In the genomic region with DNA sequence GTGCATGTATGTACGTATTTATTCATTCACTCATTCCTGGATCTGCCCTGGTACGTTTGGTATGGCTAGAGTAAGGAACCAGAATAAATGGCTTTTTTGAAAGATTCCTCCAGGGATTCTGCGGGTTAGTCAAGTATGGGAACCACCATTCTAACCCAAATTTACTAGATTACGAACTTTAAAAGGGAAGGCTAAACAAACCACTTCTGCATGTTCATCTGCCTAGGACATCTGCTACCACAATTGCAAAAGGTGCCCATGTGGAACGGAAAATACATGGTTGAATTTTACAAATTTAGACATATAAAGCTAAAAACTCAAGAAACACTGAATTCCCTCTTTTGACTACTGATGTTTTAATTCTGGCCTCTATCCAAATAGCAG, we compare ENCODE assay signal across 9 cellular contexts. TPM values are rescaled to one million over a fixed set of nuclear protein-coding genes. Genes with fewer than 3 reads are reported as not detected.
A peak's percentile ranks its signal among the peaks of the same experiment; 100 is the strongest.
DNase-seq lines count a peak whose midpoint lies in the region; ATAC-seq and TF ChIP-seq lines count a peak whose summit lies in the region.
"Had no signal": no experiment of that assay in that cellular context is flagged by ENCODE, and none has a peak within 500 bp of the region (broad histone marks: within the 10 kb centered on the region; RNA-seq: fewer than 3 reads in every experiment).

No MANE protein-coding gene starts in this region.

- H3K27ac Mint-ChIP-seq in activated naive CD8-positive, alpha-beta T cell: peak overlapping the region; percentile 94

- DNase-seq in SKM-1 treated with dmso at 0.1 percent for 144 hours (lab: John Stamatoyannopoulos, UW; ENCODE audit: unreplicated experiment): peak; percentile 60
- DNase-seq in SKM-1 (lab: John Stamatoyannopoulos, UW; ENCODE audit: unreplicated experiment): no peak
- no peak for DNase-seq in NCI-H748 (lab: John Stamatoyannopoulos, UW; ENCODE audit: unreplicated experiment)
- no peak for DNase-seq in SK-N-SH

- H3K36me3 ChIP-seq in KOPT-K1 (ENCODE audit: insufficient read depth, low read length) (no peaks in the 10 kb centered on the region), SK-N-SH (replicated peaks in 1 of 2; ENCODE audit: control insufficient read depth in 1 of 2, insufficient read depth in 2 of 2, low read length in 1 of 2) (no peaks in the 10 kb centered on the region)
- H3K36me3 ChIP-seq: heart left ventricle had no signal

- no peak for TF ChIP-seq CTCF in SK-N-SH (IDR thresholded peaks at IDR 0.05)

- no peaks in the 10 kb centered on the region for H3K9me2 ChIP-seq in SK-N-SH

- no peak overlapping the region for H3K9ac ChIP-seq in SK-N-SH

- peaks cover 24% of the 10 kb centered on the region; the same call in 1 of the 2 replicates for H4K20me1 ChIP-seq in SK-N-SH (ENCODE audit: insufficient read depth)

- no peak overlapping the region for H3K4me2 ChIP-seq in SK-N-SH

- POLR2A ChIA-PET in SK-N-SH (lab: Yijun Ruan, JAX): no interaction called here

- H3K36me3 Mint-ChIP-seq in activated naive CD8-positive, alpha-beta T cell: peaks cover 11% of the 10 kb centered on the region

- H3K4me3 Mint-ChIP-seq in activated naive CD8-positive, alpha-beta T cell: peak overlapping the region; percentile 75

- H3K4me1 Mint-ChIP-seq in activated naive CD8-positive, alpha-beta T cell (ENCODE audit: low read depth): peaks cover 84% of the 10 kb centered on the region

- H3K27ac ChIP-seq in KOPT-K1 (ENCODE audit: low read depth, low read length, poor library complexity, severe bottlenecking) (peak overlapping the region; percentile 55), skin epidermis (peak overlapping the region in 11 of 21 experiments; percentile 42 to 89 (median 70)), SK-N-SH (ENCODE audit: low read depth in 2 of 2, low read length in 1 of 2) (peak overlapping the region in 1 of 2 experiments; percentile 2; a peak in 1 of 4 replicates)

- no peak for ATAC-seq in GM18505 (IDR thresholded peaks at IDR 0.05; ENCODE audit: unreplicated experiment)

- no peaks in the 10 kb centered on the region for H3K9me3 Mint-ChIP-seq in activated naive CD8-positive, alpha-beta T cell (ENCODE audit: low read depth)

- H3K27me3 Mint-ChIP-seq in activated naive CD8-positive, alpha-beta T cell: no peaks in the 10 kb centered on the region

- H3K9me3 ChIP-seq in KOPT-K1 (ENCODE audit: insufficient read depth, low read length, poor library complexity, severe bottlenecking) (no peaks in the 10 kb centered on the region), SK-N-SH (no peaks in the 10 kb centered on the region)

- TF ChIP-seq EP300 in SK-N-SH (IDR thresholded peaks at IDR 0.05; ENCODE audit: borderline replicate concordance in 1 of 2, low read depth in 1 of 2, low read length in 1 of 2): no peak

- no peak for TF ChIP-seq RAD21 in SK-N-SH (IDR thresholded peaks at IDR 0.05; ENCODE audit: low read length)

- 96% methylated on average over 5 of the region's 5 CpGs for WGBS in SK-N-SH (ENCODE audit: low lambda C conversion rate)

- peaks cover 11 to 28% of the 10 kb centered on the region in 2 experiments for H3K4me1 ChIP-seq in SK-N-SH (ENCODE audit: control insufficient read depth in 1 of 2, insufficient read depth in 2 of 2, low read depth in 1 of 2, low read length in 1 of 2)

- no peak for TF ChIP-seq POLR2A in GM18505 (IDR thresholded peaks at IDR 0.05; ENCODE audit: borderline replicate concordance, extremely low read depth, insufficient read depth, insufficient read length)

- peaks cover 13% of the 10 kb centered on the region for H3F3A ChIP-seq in SK-N-SH (replicated peaks; ENCODE audit: insufficient read depth)

- CTCF ChIA-PET in SK-N-SH (lab: Yijun Ruan, JAX): interaction anchor here (1.4 to 2.1 kb wide), 2 partner anchors 10 to 48 kb away, joined by 4 to 10 read pairs; no protein-coding TSS in a partner anchor

- no peaks in the 10 kb centered on the region for H3K27me3 ChIP-seq in SK-N-SH (ENCODE audit: insufficient read depth)
- H3K27me3 ChIP-seq: heart left ventricle had no signal

- H3K79me2 ChIP-seq in SK-N-SH (ENCODE audit: insufficient read depth): peaks cover 89% of the 10 kb centered on the region

- H2AFZ ChIP-seq in SK-N-SH (ENCODE audit: low read depth): no peak overlapping the region

- H3K4me3 ChIP-seq in skin epidermis (no peak overlapping the region), SK-N-SH (ENCODE audit: low read depth in 2 of 2, low read length in 1 of 2) (no peak overlapping the region)

TF ChIP-seq in SK-N-SH, 30 proteins besides CTCF, POLR2A, EP300 and RAD21 (continues in another document):
- TF ChIP-seq GABPA (IDR thresholded peaks at IDR 0.05; ENCODE audit: low read depth) (no peak), RCOR1 (IDR thresholded peaks at IDR 0.05; ENCODE audit: low read length) (no peak), REST (IDR thresholded peaks at IDR 0.05; ENCODE audit: low read depth, low read length) (no peak), POLR2AphosphoS5 (IDR thresholded peaks at IDR 0.05; ENCODE audit: low read depth, low read length) (no peak), TCF12 (IDR thresholded peaks at IDR 0.05) (no peak), RFX5 (IDR thresholded peaks at IDR 0.05; ENCODE audit: low read length) (no peak), USF2 (IDR thresholded peaks at IDR 0.05; ENCODE audit: borderline replicate concordance, low read depth, low read length) (no peak), TAF1 (IDR thresholded peaks at IDR 0.05; ENCODE audit: borderline replicate concordance, low read depth, low read length) (no peak)
- TF ChIP-seq, protein P1, sequence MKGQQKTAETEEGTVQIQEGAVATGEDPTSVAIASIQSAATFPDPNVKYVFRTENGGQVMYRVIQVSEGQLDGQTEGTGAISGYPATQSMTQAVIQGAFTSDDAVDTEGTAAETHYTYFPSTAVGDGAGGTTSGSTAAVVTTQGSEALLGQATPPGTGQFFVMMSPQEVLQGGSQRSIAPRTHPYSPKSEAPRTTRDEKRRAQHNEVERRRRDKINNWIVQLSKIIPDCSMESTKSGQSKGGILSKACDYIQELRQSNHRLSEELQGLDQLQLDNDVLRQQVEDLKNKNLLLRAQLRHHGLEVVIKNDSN (IDR thresholded peaks at IDR 0.05; ENCODE audit: borderline replicate concordance, low read depth): no peak
- TF ChIP-seq, protein P2, sequence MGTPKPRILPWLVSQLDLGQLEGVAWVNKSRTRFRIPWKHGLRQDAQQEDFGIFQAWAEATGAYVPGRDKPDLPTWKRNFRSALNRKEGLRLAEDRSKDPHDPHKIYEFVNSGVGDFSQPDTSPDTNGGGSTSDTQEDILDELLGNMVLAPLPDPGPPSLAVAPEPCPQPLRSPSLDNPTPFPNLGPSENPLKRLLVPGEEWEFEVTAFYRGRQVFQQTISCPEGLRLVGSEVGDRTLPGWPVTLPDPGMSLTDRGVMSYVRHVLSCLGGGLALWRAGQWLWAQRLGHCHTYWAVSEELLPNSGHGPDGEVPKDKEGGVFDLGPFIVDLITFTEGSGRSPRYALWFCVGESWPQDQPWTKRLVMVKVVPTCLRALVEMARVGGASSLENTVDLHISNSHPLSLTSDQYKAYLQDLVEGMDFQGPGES (IDR thresholded peaks at IDR 0.05; ENCODE audit: low read depth, low read length): no peak
- TF ChIP-seq, protein P3, sequence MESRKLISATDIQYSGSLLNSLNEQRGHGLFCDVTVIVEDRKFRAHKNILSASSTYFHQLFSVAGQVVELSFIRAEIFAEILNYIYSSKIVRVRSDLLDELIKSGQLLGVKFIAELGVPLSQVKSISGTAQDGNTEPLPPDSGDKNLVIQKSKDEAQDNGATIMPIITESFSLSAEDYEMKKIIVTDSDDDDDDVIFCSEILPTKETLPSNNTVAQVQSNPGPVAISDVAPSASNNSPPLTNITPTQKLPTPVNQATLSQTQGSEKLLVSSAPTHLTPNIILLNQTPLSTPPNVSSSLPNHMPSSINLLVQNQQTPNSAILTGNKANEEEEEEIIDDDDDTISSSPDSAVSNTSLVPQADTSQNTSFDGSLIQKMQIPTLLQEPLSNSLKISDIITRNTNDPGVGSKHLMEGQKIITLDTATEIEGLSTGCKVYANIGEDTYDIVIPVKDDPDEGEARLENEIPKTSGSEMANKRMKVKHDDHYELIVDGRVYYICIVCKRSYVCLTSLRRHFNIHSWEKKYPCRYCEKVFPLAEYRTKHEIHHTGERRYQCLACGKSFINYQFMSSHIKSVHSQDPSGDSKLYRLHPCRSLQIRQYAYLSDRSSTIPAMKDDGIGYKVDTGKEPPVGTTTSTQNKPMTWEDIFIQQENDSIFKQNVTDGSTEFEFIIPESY (IDR thresholded peaks at IDR 0.05; ENCODE audit: borderline replicate concordance, low read depth): no peak

RNA-seq across cellular contexts. Expression of gene CYTH1, which starts 22.1 kb away (rescaled TPM):
- 23.8 and 24.8 TPM in 2 replicates for polyA plus RNA-seq in SK-N-SH (2012; rRNA removed)
- polyA plus RNA-seq in SK-N-SH (2012; cell fraction: cytosol; rRNA removed): 16.9 and 20.7 TPM in 2 replicates
- polyA plus RNA-seq in SK-N-SH (2012; cell fraction: nucleus; rRNA removed): 77.4 and 80.9 TPM in 2 replicates
